ENCODE assay signal across 27 cellular contexts in genomic region chr2:222942556-222942955, GRCh38.
DNase-seq lines count a peak whose midpoint lies in the region; ATAC-seq and TF ChIP-seq lines count a peak whose summit lies in the region.
"Had no signal": no experiment of that assay in that cellular context is flagged by ENCODE, and none has a peak within 500 bp of the region (broad histone marks: within the 10 kb centered on the region; RNA-seq: fewer than 3 reads in every experiment).

No MANE protein-coding gene starts in this region.

- H3K4me1 ChIP-seq in PC-3 (ENCODE audit: insufficient read depth, low read length): peaks cover 34% of the 10 kb centered on the region
- H3K4me1 ChIP-seq in smooth muscle cell (ENCODE audit: low read depth): peaks cover 36% of the 10 kb centered on the region

- H3K36me3 Mint-ChIP-seq in Calu3 (ENCODE audit: insufficient read depth, unreplicated experiment): peaks cover 21% of the 10 kb centered on the region
- H3K36me3 Mint-ChIP-seq in chondrocyte (ENCODE audit: low read depth): peaks cover 9% of the 10 kb centered on the region

- peak overlapping the region; percentile 46 for H3K27ac ChIP-seq in PC-3 (ENCODE audit: low read length)
- peak overlapping the region; percentile 72 for H3K27ac ChIP-seq in smooth muscle cell (ENCODE audit: low read depth)
- H3K27ac ChIP-seq: A549, SK-N-MC had no signal

- H3F3A ChIP-seq in PC-3 (ENCODE audit: low read length, unreplicated experiment) (peaks cover 4% of the 10 kb centered on the region), smooth muscle cell (ENCODE audit: low read depth) (peaks cover 17% of the 10 kb centered on the region)

- H4K20me1 ChIP-seq in PC-3 (ENCODE audit: low read length): peaks cover 17% of the 10 kb centered on the region
- peaks cover 15% of the 10 kb centered on the region for H4K20me1 ChIP-seq in smooth muscle cell (ENCODE audit: low read depth)

- ATAC-seq in PC-3 (no peak), HG03135 (IDR thresholded peaks at IDR 0.05; ENCODE audit: unreplicated experiment) (no peak), HG03520 (IDR thresholded peaks at IDR 0.05; ENCODE audit: unreplicated experiment) (no peak)
- ATAC-seq: A549; CD8-positive, alpha-beta T cell; GM23338 had no signal

- intact Hi-C loops in Calu3 (cut with micrococcal nuclease; ENCODE audit: unreplicated experiment): no loop called here
- intact Hi-C loops in PC-3 (cut with micrococcal nuclease): no loop called here

- POLR2A ChIA-PET in PC-3 (lab: Charles Lee; ENCODE audit: unreplicated experiment): no interaction called here

- no peaks in the 10 kb centered on the region for H3K9me3 ChIP-seq in PC-3 (ENCODE audit: low read length)
- no peaks in the 10 kb centered on the region for H3K9me3 ChIP-seq in smooth muscle cell (replicated peaks; ENCODE audit: low read depth)
- H3K9me3 ChIP-seq: Caco-2 had no signal

- 89% methylated on average over 3 of the region's 3 CpGs for WGBS in smooth muscle cell (ENCODE audit: low lambda C conversion rate)

- H3K4me3 Mint-ChIP-seq in Calu3 (ENCODE audit: low read depth, unreplicated experiment) (no peak overlapping the region), chondrocyte (ENCODE audit: unreplicated experiment) (no peak overlapping the region)
- H3K4me3 Mint-ChIP-seq: CD8-positive, alpha-beta T cell; GM23338; H9; IgD-negative memory B cell had no signal

- DNase-seq in Calu3: no peak
- peak; percentile 34 for DNase-seq in PC-3
- no peak for DNase-seq in chondrocyte (ENCODE audit: low spot score)
- no peak for DNase-seq in smooth muscle cell (lab: John Stamatoyannopoulos, UW; ENCODE audit: unreplicated experiment)
- DNase-seq in ecto neural progenitor cell (ENCODE audit: low spot score): no peak
- DNase-seq in effector CD8-positive, alpha-beta T cell (lab: John Stamatoyannopoulos, UW): no peak
- DNase-seq: C1 segment of cervical spinal cord; Caco-2; CD8-positive, alpha-beta T cell; DMS79 treated with DMSO at 0.1 percent for 48 hours; GF-D8; H9; NCI-H1048; NCI-H1417; NCI-H1694; NCI-H2029 treated with DMSO at 0.1 percent for 48 hours; NCI-H2227 treated with DMSO at 0.1 percent for 48 hours; NCI-H69; SIG-M5; SW 1271 had no signal

- no TSS peak for BruUV-seq in Calu3 (replicated peaks; lab: Mats Ljungman, UMichigan)
- BruUV-seq in PC-3 (replicated peaks; lab: Mats Ljungman, UMichigan): no TSS peak

- H3K9me2 ChIP-seq in PC-3 (replicated peaks; ENCODE audit: low read length): no peaks in the 10 kb centered on the region

- H3K36me3 ChIP-seq in PC-3 (ENCODE audit: low read depth, low read length) (peaks cover 32% of the 10 kb centered on the region), smooth muscle cell (ENCODE audit: low read depth) (peaks cover 3% of the 10 kb centered on the region)

- CTCF ChIA-PET in Calu3 (lab: Charles Lee): no interaction called here
- CTCF ChIA-PET in PC-3 (lab: Charles Lee): no interaction called here

- H3K27me3 ChIP-seq in PC-3 (ENCODE audit: low read length) (no peaks in the 10 kb centered on the region), smooth muscle cell (ENCODE audit: low read depth) (no peaks in the 10 kb centered on the region)

- peaks cover 14% of the 10 kb centered on the region; the same call in 1 of the 2 replicates for H3K79me2 ChIP-seq in PC-3 (ENCODE audit: low read length)
- H3K79me2 ChIP-seq in smooth muscle cell (ENCODE audit: low read depth): peaks cover 15% of the 10 kb centered on the region

- H3K4me2 ChIP-seq in PC-3 (ENCODE audit: low read length) (peak overlapping the region; percentile 52), smooth muscle cell (no peak overlapping the region)
- H3K4me2 ChIP-seq: A549, GM23338 had no signal

- TF ChIP-seq CTCF in Calu3 (IDR thresholded peaks at IDR 0.05; ENCODE audit: unreplicated experiment) (no peak), PC-3 (conservative IDR thresholded peaks at IDR 0.05; ENCODE audit: low read depth, low read length) (no peak), chondrocyte (IDR thresholded peaks at IDR 0.05) (no peak), smooth muscle cell (IDR thresholded peaks at IDR 0.05; ENCODE audit: borderline replicate concordance, insufficient read depth, poor library complexity, severe bottlenecking) (no peak)

- H3K9ac ChIP-seq in PC-3 (ENCODE audit: low read length) (no peak overlapping the region), smooth muscle cell (ENCODE audit: low read depth) (no peak overlapping the region)
- H3K9ac ChIP-seq: KMS-11 had no signal

- peak overlapping the region; percentile 33 for H3K27ac Mint-ChIP-seq in Calu3 (ENCODE audit: unreplicated experiment)
- H3K27ac Mint-ChIP-seq in chondrocyte (ENCODE audit: unreplicated experiment): peak overlapping the region; percentile 76
- H3K27ac Mint-ChIP-seq: CD8-positive, alpha-beta T cell; GM23338; IgD-negative memory B cell had no signal

- H3K27me3 Mint-ChIP-seq in Calu3 (ENCODE audit: unreplicated experiment) (no peaks in the 10 kb centered on the region), chondrocyte (ENCODE audit: low read depth) (no peaks in the 10 kb centered on the region)
- H3K27me3 Mint-ChIP-seq: IgD-negative memory B cell had no signal

- no peaks in the 10 kb centered on the region for H3K9me3 Mint-ChIP-seq in Calu3 (ENCODE audit: low read depth, unreplicated experiment)
- peaks cover 3% of the 10 kb centered on the region for H3K9me3 Mint-ChIP-seq in chondrocyte (ENCODE audit: low read depth)

- no peak overlapping the region for H3K4me3 ChIP-seq in PC-3 (ENCODE audit: low read length)
- H3K4me3 ChIP-seq in smooth muscle cell: no peak overlapping the region
- H3K4me3 ChIP-seq: A549, GM23338, SK-N-MC had no signal

- peaks cover 29% of the 10 kb centered on the region for H3K4me1 Mint-ChIP-seq in Calu3 (ENCODE audit: low read depth, unreplicated experiment)
- H3K4me1 Mint-ChIP-seq in chondrocyte (ENCODE audit: low read depth): peaks cover 66% of the 10 kb centered on the region

- H2AFZ ChIP-seq in PC-3 (ENCODE audit: low read length) (no peak overlapping the region), smooth muscle cell (ENCODE audit: low read depth) (no peak overlapping the region)
- H2AFZ ChIP-seq: GM23338 had no signal
